1 cellular context compared by ENCODE assay signal in genomic region chr4:84479663-84480062, GRCh38.
TF ChIP-seq lines count a peak whose summit lies in the region.

No MANE protein-coding gene starts in this region.

TF ChIP-seq in HCT116, 20 proteins besides CTCF, POLR2A, EP300 and RAD21 (continued from another document):
- TF ChIP-seq ATF3 (IDR thresholded peaks at IDR 0.05): no peak
- TF ChIP-seq JUND (IDR thresholded peaks at IDR 0.05): no peak
- TF ChIP-seq ZNF274 (IDR thresholded peaks at IDR 0.05; ENCODE audit: low read depth, low read length): no peak
- TF ChIP-seq ZFX (IDR thresholded peaks at IDR 0.05): no peak
- TF ChIP-seq EGR1 (IDR thresholded peaks at IDR 0.05; ENCODE audit: low read depth): no peak
- no peak for TF ChIP-seq EZH2phosphoT487 (IDR thresholded peaks at IDR 0.05; ENCODE audit: borderline replicate concordance)
- no peak for TF ChIP-seq POLR2AphosphoS5 (IDR thresholded peaks at IDR 0.05; ENCODE audit: low read depth, low read length)
- no peak for TF ChIP-seq ELF1 (IDR thresholded peaks at IDR 0.05; ENCODE audit: borderline replicate concordance, low read depth)
